ENCODE assay signal across 28 cellular contexts in the genomic region with DNA sequence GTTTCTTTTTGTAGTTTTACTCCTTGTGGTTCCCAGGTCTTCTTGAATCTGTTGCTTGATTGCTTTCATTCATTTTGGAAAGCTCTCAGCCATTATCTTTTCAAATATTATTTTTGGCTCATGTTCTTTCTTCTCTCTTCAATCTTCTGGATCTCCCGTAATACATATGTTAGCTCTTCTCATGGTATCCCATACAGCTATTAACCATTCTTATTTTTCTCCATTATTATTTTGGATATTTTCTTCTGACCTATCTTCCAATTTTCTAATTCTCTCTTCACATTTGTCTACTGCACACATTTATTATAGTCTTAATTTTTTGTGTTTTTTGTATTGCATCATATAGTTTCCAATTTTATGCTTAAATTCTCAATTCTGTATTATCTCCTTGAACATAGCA.
"Had no signal": no experiment of that assay in that cellular context is flagged by ENCODE, and none has a peak within 500 bp of the region (broad histone marks: within the 10 kb centered on the region; RNA-seq: fewer than 3 reads in every experiment).

No MANE protein-coding gene starts in this region.

- H3K27ac ChIP-seq: epithelial cell of prostate, esophagus squamous epithelium, gastrocnemius medialis, heart right ventricle, left lung, lower lobe of right lung had no signal

- H3K4me1 Mint-ChIP-seq: endodermal cell; naive B cell; naive thymus-derived CD8-positive, alpha-beta T cell had no signal

- H3K4me1 ChIP-seq: esophagus squamous epithelium, gastrocnemius medialis, left lung, lower lobe of right lung had no signal

- H3K9me3 ChIP-seq: gastrocnemius medialis, mucosa of descending colon had no signal

- H3K27ac Mint-ChIP-seq: dendritic cell treated with granulocyte-macrophage colony-stimulating factor and Interleukin-4, amounts not matched to agents 40 ng/mL and 50 ng/mL, for 4 days; endodermal cell; mesothelial cell of epicardium; naive thymus-derived CD8-positive, alpha-beta T cell had no signal

- H3K27me3 ChIP-seq: gastrocnemius medialis had no signal

- ATAC-seq: effector memory CD8-positive, alpha-beta T cell; esophagus mucosa; gastrocnemius medialis; heart right ventricle; left cardiac atrium; left lung; left ventricle myocardium superior; lower lobe of right lung; mucosa of descending colon; naive thymus-derived CD8-positive, alpha-beta T cell had no signal

- FAIRE-seq: endometrium, islet of Langerhans, keratinocyte had no signal

- H3K36me3 ChIP-seq: esophagus squamous epithelium, gastrocnemius medialis, heart right ventricle, left lung, lower lobe of right lung had no signal

- H3K27me3 Mint-ChIP-seq: dendritic cell treated with granulocyte-macrophage colony-stimulating factor and Interleukin-4, amounts not matched to agents 40 ng/mL and 50 ng/mL, for 4 days had no signal

- H3K4me3 Mint-ChIP-seq: dendritic cell treated with granulocyte-macrophage colony-stimulating factor and Interleukin-4, amounts not matched to agents 40 ng/mL and 50 ng/mL, for 4 days; effector memory CD8-positive, alpha-beta T cell; endodermal cell; mesothelial cell of epicardium; naive B cell had no signal

- H3K4me3 ChIP-seq: esophagus squamous epithelium, gastrocnemius medialis, heart right ventricle, left lung, lower lobe of right lung, mucosa of descending colon had no signal

- DNase-seq: cortex of kidney; effector CD8-positive, alpha-beta T cell; effector memory CD8-positive, alpha-beta T cell; endodermal cell; erythroblast; esophagus squamous epithelium; foreskin fibroblast; foreskin melanocyte; gastrocnemius medialis; glutamatergic neuron; head of caudate nucleus; heart right ventricle; hippocampal formation; left cardiac atrium; left lung; left ventricle myocardium superior; lower lobe of right lung; mesenchymal stem cell; mucosa of descending colon; naive B cell; naive thymus-derived CD8-positive, alpha-beta T cell had no signal
